In the genomic region with DNA sequence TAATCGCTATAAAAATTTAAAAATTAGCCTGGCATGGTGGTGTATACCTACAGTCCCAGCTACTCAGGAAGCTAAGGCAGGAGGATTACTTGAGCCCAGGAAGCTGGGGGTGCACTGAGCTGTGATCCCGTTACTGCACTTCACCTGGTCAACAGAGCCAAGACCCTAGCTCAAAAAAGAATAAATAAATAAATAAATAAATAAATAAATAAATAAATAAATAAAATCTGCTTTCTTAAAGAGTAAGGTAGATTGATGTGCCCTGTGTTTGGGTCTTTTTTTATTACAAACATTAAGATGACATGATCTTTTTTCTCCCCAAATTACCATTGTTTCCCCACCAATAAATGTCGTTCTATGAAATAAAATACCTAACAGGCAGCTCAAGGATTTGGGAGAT, we compare ENCODE assay signal across 30 cellular contexts.
"Had no signal": no experiment of that assay in that cellular context is flagged by ENCODE, and none has a peak within 500 bp of the region (broad histone marks: within the 10 kb centered on the region; RNA-seq: fewer than 3 reads in every experiment).

No MANE protein-coding gene starts in this region.

- H3K36me3 ChIP-seq: ovary, thoracic aorta had no signal

- H3K36me3 Mint-ChIP-seq: natural killer cell treated with Interleukin-12 subunit alpha and Interleukin-12 subunit beta and Interleukin-15 and Interleukin-18, amount 100 ng/mL, for 72 hours had no signal

- DNase-seq: nephron progenitor cell; nucleus accumbens; ovary; posterior cingulate gyrus; psoas muscle; right cardiac atrium; right lobe of liver; sigmoid colon; small intestine; stimulated activated CD4-positive, alpha-beta T cell treated with anti-CD3 and anti-CD28 coated beads, Interleukin-15, amount 100 ng/mL, for 24 hours; stimulated activated CD4-positive, alpha-beta T cell treated with anti-CD3 and anti-CD28 coated beads, Interleukin-2, amount 100 ng/mL, for 24 hours; stimulated activated CD4-positive, alpha-beta T cell treated with anti-CD3 and anti-CD28 coated beads, Interleukin-2, amount 100 ng/mL, for 48 hours; stimulated activated CD4-positive, alpha-beta T cell treated with anti-CD3 and anti-CD28 coated beads, Interleukin-4, amount 100 ng/mL, for 24 hours; stimulated activated naive B cell treated with anti-CD40 and anti-IgM and Interleukin-4, amounts not matched to agents 10 μg/mL and 1 μg/mL and 100 μg/mL, for 72 hours; stimulated activated naive CD4-positive, alpha-beta T cell treated with Interleukin-2 at 50 U/mL for 16 hours; stomach; thyroid gland; trophoblast cell; upper lobe of left lung had no signal

- H3K27me3 Mint-ChIP-seq: natural killer cell treated with Interleukin-12 subunit alpha and Interleukin-12 subunit beta and Interleukin-15 and Interleukin-18, amount 100 ng/mL, for 72 hours; progenitor cell of endocrine pancreas; stimulated activated naive B cell treated with anti-CD40 and anti-IgM and Interleukin-4, amounts not matched to agents 10 μg/mL and 1 μg/mL and 100 μg/mL, for 72 hours; stimulated activated naive CD8-positive, alpha-beta T cell treated with anti-CD3 and anti-CD28 coated beads, Interleukin-15, Interleukin-2, amounts not matched to agents 100 ng/mL and 50 ng/mL, for 24 hours had no signal

- H3K9me3 ChIP-seq: neutrophil, ovary, psoas muscle, right lobe of liver, sigmoid colon, stomach, thoracic aorta, thyroid gland, tibial nerve, upper lobe of left lung, vagina had no signal

- FAIRE-seq: small intestine, urothelium cell line had no signal

- H3K9me3 Mint-ChIP-seq: natural killer cell treated with Interleukin-12 subunit alpha and Interleukin-12 subunit beta and Interleukin-15 and Interleukin-18, amount 100 ng/mL, for 72 hours; neural crest cell; stimulated activated effector memory CD8-positive, alpha-beta T cell treated with anti-CD3 and anti-CD28 coated beads, Interleukin-12 subunit alpha, Interleukin-12 subunit beta, amount 100 ng/mL, for 72 hours; stimulated activated naive B cell treated with anti-CD40 and anti-IgM and Interleukin-4, amounts not matched to agents 10 μg/mL and 1 μg/mL and 100 μg/mL, for 72 hours; stimulated activated naive CD8-positive, alpha-beta T cell treated with anti-CD3 and anti-CD28 coated beads, Interleukin-15, Interleukin-2, amounts not matched to agents 100 ng/mL and 50 ng/mL, for 24 hours had no signal

- ATAC-seq: natural killer cell treated with Interleukin-12 subunit alpha and Interleukin-12 subunit beta and Interleukin-15 and Interleukin-18, amount 100 ng/mL, for 72 hours; psoas muscle; right cardiac atrium; right lobe of liver; stimulated activated effector memory CD8-positive, alpha-beta T cell treated with anti-CD3 and anti-CD28 coated beads, Interleukin-12 subunit alpha, Interleukin-12 subunit beta, amount 100 ng/mL, for 72 hours; stimulated activated naive B cell treated with anti-CD40 and anti-IgM and Interleukin-4, amounts not matched to agents 10 μg/mL and 1 μg/mL and 100 μg/mL, for 72 hours had no signal

- H3K27ac ChIP-seq: ovary, parathyroid adenoma, psoas muscle, right lobe of liver, sigmoid colon, stomach, thoracic aorta, tibial nerve, upper lobe of left lung, vagina had no signal

- H3K9ac ChIP-seq: parathyroid adenoma had no signal

- H2AFZ ChIP-seq: parathyroid adenoma had no signal

- H3K27me3 ChIP-seq: neutrophil, ovary, right lobe of liver, sigmoid colon, stomach, thyroid gland, tibial nerve, upper lobe of left lung, vagina had no signal

- H3K4me3 Mint-ChIP-seq: natural killer cell treated with Interleukin-12 subunit alpha and Interleukin-12 subunit beta and Interleukin-15 and Interleukin-18, amount 100 ng/mL, for 72 hours; nephron progenitor cell; neural crest cell; stimulated activated effector memory CD8-positive, alpha-beta T cell treated with anti-CD3 and anti-CD28 coated beads, Interleukin-12 subunit alpha, Interleukin-12 subunit beta, amount 100 ng/mL, for 72 hours; stimulated activated naive B cell treated with anti-CD40 and anti-IgM and Interleukin-4, amounts not matched to agents 10 μg/mL and 1 μg/mL and 100 μg/mL, for 72 hours; stimulated activated naive CD8-positive, alpha-beta T cell treated with anti-CD3 and anti-CD28 coated beads, Interleukin-15, Interleukin-2, amounts not matched to agents 100 ng/mL and 50 ng/mL, for 24 hours had no signal

- H3K4me1 ChIP-seq: parathyroid adenoma, right lobe of liver, vagina had no signal

- H3K27ac Mint-ChIP-seq: progenitor cell of endocrine pancreas; stimulated activated effector memory CD8-positive, alpha-beta T cell treated with anti-CD3 and anti-CD28 coated beads, Interleukin-12 subunit alpha, Interleukin-12 subunit beta, amount 100 ng/mL, for 72 hours; stimulated activated naive B cell treated with anti-CD40 and anti-IgM and Interleukin-4, amounts not matched to agents 10 μg/mL and 1 μg/mL and 100 μg/mL, for 72 hours; stimulated activated naive CD8-positive, alpha-beta T cell treated with anti-CD3 and anti-CD28 coated beads, Interleukin-15, Interleukin-2, amounts not matched to agents 100 ng/mL and 50 ng/mL, for 24 hours had no signal

- H3K4me3 ChIP-seq: ovary, psoas muscle, right lobe of liver, sigmoid colon, stomach, thoracic aorta, thyroid gland, tibial nerve, upper lobe of left lung, vagina had no signal
